1 cellular context compared by ENCODE assay signal in the genomic region with DNA sequence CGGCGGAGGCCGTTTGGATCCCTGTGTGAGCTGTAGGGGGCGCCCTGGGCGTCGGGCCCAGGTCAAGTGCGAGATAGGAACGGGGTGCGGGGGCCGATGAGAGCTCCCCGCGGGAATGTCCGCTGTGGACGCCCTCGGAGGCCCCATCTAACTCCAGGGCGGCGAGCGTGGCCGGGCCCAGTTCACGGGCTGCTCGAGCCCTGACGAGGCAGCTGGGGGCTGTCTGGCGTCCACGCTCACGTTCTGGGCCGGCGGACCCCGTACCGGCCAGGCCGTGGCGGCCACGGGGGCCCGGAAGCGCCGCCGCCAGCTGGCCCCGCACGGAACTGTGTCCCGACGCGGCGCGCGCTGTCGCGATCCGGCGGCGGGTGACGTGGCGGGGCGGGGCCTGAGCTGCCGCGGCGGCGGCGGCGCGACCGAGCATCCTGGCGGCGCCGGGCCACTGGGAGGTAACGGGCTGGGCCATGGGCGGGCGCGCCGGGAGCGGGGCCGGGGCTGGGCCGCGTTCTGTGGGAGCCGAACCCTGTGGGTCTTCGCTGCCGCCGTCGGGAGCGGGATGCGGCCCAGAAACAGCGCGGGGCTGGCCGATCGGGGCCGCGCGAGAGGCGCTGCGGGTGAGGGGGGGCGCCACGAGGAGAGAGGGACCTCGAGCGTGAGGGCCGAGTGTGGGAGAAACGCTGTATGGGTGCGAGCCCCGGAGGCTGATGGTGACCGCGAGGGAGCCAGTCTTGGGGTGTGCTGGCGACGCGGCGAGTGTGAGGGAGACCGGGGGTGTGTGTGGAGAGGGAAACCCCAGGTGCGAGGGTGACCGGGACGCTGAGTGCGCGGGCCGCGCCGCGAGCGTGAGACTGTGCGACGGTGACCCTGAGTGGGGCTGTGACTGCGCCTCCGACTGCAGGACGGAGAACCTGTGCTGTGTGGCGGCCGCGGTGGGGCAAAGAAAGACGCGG.
TF ChIP-seq lines count a peak whose summit lies in the region.

A gene (plus strand): TSS at position 399 of the 950 bp plus-strand sequence. CDS start 10,201 bp downstream, outside the sequence.

TF ChIP-seq in GM12878, 131 proteins besides CTCF, POLR2A, EP300 and RAD21 (continued from another document):
- TF ChIP-seq, protein P1, sequence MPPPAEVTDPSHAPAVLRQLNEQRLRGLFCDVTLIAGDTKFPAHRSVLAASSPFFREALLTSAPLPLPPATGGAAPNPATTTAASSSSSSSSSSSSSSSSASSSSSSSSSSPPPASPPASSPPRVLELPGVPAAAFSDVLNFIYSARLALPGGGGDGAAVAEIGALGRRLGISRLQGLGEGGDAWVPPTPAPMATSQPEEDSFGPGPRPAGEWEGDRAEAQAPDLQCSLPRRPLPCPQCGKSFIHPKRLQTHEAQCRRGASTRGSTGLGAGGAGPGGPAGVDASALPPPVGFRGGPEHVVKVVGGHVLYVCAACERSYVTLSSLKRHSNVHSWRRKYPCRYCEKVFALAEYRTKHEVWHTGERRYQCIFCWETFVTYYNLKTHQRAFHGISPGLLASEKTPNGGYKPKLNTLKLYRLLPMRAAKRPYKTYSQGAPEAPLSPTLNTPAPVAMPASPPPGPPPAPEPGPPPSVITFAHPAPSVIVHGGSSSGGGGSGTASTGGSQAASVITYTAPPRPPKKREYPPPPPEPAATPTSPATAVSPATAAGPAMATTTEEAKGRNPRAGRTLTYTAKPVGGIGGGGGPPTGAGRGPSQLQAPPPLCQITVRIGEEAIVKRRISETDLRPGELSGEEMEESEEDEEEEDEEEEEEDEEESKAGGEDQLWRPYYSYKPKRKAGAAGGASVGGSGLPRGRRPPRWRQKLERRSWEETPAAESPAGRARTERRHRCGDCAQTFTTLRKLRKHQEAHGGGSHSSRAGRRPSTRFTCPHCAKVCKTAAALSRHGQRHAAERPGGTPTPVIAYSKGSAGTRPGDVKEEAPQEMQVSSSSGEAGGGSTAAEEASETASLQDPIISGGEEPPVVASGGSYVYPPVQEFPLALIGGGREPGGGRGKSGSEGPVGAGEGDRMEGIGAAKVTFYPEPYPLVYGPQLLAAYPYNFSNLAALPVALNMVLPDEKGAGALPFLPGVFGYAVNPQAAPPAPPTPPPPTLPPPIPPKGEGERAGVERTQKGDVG (CRISPR knock-in tag; IDR thresholded peaks at IDR 0.05): no peak
- TF ChIP-seq SUZ12 (IDR thresholded peaks at IDR 0.05; ENCODE audit: unreplicated experiment): no peak
- no peak for TF ChIP-seq NR2C2 (IDR thresholded peaks at IDR 0.05; ENCODE audit: borderline replicate concordance, control insufficient read depth, insufficient read length, low read depth)
- peak; percentile 4; the same call in 1 of the 2 replicates for TF ChIP-seq MXI1 (IDR thresholded peaks at IDR 0.05; ENCODE audit: low read depth, low read length)
- peak; percentile 75 for TF ChIP-seq NR2F1 (conservative IDR thresholded peaks at IDR 0.05)
- TF ChIP-seq IRF4 (IDR thresholded peaks at IDR 0.05; ENCODE audit: low read depth, low read length): no peak
- TF ChIP-seq PAX5 (IDR thresholded peaks at IDR 0.05; ENCODE audit: borderline replicate concordance, low read depth, low read length): 0 out of 2 replicates have a peak, but pooled peaks have one; percentile 4
- TF ChIP-seq YY1 (IDR thresholded peaks at IDR 0.05; ENCODE audit: low read depth, low read length): 0 out of 2 replicates have a peak, but pooled peaks have one; percentile 42
- peak; percentile 92 for TF ChIP-seq LARP7 (IDR thresholded peaks at IDR 0.05)
- 0 out of 2 replicates have a peak, but pooled peaks have one; percentile 14 for TF ChIP-seq TARDBP (IDR thresholded peaks at IDR 0.05; ENCODE audit: borderline replicate concordance)
- TF ChIP-seq, protein P2, sequence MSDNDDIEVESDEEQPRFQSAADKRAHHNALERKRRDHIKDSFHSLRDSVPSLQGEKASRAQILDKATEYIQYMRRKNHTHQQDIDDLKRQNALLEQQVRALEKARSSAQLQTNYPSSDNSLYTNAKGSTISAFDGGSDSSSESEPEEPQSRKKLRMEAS (IDR thresholded peaks at IDR 0.05; ENCODE audit: low read depth, low read length): 0 out of 2 replicates have a peak, but pooled peaks have one; percentile 47
- TF ChIP-seq ETV6 (conservative IDR thresholded peaks at IDR 0.05 in 1 of 2, IDR thresholded peaks at IDR 0.05 in 1 of 2; ENCODE audit: borderline replicate concordance in 1 of 2, low read depth in 1 of 2): no peak
- no peak for TF ChIP-seq ZNF274 (IDR thresholded peaks at IDR 0.05; ENCODE audit: insufficient read depth, insufficient read length)
- TF ChIP-seq IKZF1 (conservative IDR thresholded peaks at IDR 0.05): peak; percentile 91
- TF ChIP-seq ZBED1 (IDR thresholded peaks at IDR 0.05; ENCODE audit: borderline replicate concordance): peak; percentile 95
- peak; percentile 85 for TF ChIP-seq MYC (IDR thresholded peaks at IDR 0.05; ENCODE audit: insufficient read depth, insufficient read length, insufficient replicate concordance, low read length, severe bottlenecking)
- no peak for TF ChIP-seq NRF1 (conservative IDR thresholded peaks at IDR 0.05; ENCODE audit: low read depth, low read length)
- TF ChIP-seq, protein P3, sequence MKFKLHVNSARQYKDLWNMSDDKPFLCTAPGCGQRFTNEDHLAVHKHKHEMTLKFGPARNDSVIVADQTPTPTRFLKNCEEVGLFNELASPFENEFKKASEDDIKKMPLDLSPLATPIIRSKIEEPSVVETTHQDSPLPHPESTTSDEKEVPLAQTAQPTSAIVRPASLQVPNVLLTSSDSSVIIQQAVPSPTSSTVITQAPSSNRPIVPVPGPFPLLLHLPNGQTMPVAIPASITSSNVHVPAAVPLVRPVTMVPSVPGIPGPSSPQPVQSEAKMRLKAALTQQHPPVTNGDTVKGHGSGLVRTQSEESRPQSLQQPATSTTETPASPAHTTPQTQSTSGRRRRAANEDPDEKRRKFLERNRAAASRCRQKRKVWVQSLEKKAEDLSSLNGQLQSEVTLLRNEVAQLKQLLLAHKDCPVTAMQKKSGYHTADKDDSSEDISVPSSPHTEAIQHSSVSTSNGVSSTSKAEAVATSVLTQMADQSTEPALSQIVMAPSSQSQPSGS (IDR thresholded peaks at IDR 0.05; ENCODE audit: low read length): no peak
- TF ChIP-seq, protein P4, sequence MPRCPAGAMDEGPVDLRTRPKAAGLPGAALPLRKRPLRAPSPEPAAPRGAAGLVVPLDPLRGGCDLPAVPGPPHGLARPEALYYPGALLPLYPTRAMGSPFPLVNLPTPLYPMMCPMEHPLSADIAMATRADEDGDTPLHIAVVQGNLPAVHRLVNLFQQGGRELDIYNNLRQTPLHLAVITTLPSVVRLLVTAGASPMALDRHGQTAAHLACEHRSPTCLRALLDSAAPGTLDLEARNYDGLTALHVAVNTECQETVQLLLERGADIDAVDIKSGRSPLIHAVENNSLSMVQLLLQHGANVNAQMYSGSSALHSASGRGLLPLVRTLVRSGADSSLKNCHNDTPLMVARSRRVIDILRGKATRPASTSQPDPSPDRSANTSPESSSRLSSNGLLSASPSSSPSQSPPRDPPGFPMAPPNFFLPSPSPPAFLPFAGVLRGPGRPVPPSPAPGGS (IDR thresholded peaks at IDR 0.05; ENCODE audit: borderline replicate concordance, insufficient read depth, low read depth, low read length, poor library complexity, severe bottlenecking): peak; percentile 21
- peak; percentile 74 for TF ChIP-seq DPF2 (IDR thresholded peaks at IDR 0.05)
- TF ChIP-seq CREM (IDR thresholded peaks at IDR 0.05; ENCODE audit: low read depth): peak; percentile 45; the same call in 1 of the 2 replicates
- peak; percentile 74; the same call in 1 of the 2 replicates for TF ChIP-seq RB1 (IDR thresholded peaks at IDR 0.05; ENCODE audit: borderline replicate concordance)
- no peak for TF ChIP-seq POLR2AphosphoS5 (IDR thresholded peaks at IDR 0.05; ENCODE audit: low read length)
- TF ChIP-seq TCF3 (IDR thresholded peaks at IDR 0.05; ENCODE audit: borderline replicate concordance, insufficient read depth, low read depth, low read length): peak; percentile 45; the same call in 1 of the 2 replicates
- TF ChIP-seq RELA (IDR thresholded peaks at IDR 0.05; ENCODE audit: borderline replicate concordance, partially characterized antibody): no peak
- peak; percentile 58 for TF ChIP-seq EED (IDR thresholded peaks at IDR 0.05; ENCODE audit: low read depth)
- peak; percentile 39 to 78; a peak in 3 of 4 replicates for TF ChIP-seq BHLHE40 (IDR thresholded peaks at IDR 0.05; ENCODE audit: borderline replicate concordance in 1 of 2, low read depth in 2 of 2, low read length in 1 of 2)
- TF ChIP-seq NBN (IDR thresholded peaks at IDR 0.05): peak; percentile 20
- peak in 1 of 2 experiments; percentile 78; a peak in 2 of 3 replicates for TF ChIP-seq EGR1 (IDR thresholded peaks at IDR 0.05; ENCODE audit: borderline replicate concordance in 1 of 2, low read depth in 2 of 2, low read length in 2 of 2)
- peak; percentile 67 for TF ChIP-seq SIN3A (IDR thresholded peaks at IDR 0.05; ENCODE audit: low read depth, low read length)
- no peak for TF ChIP-seq WRNIP1 (IDR thresholded peaks at IDR 0.05; ENCODE audit: borderline replicate concordance, low read depth, low read length)
- peak; percentile 88; the same call in 1 of the 2 replicates for TF ChIP-seq HDGF (IDR thresholded peaks at IDR 0.05)
- TF ChIP-seq, protein P5, sequence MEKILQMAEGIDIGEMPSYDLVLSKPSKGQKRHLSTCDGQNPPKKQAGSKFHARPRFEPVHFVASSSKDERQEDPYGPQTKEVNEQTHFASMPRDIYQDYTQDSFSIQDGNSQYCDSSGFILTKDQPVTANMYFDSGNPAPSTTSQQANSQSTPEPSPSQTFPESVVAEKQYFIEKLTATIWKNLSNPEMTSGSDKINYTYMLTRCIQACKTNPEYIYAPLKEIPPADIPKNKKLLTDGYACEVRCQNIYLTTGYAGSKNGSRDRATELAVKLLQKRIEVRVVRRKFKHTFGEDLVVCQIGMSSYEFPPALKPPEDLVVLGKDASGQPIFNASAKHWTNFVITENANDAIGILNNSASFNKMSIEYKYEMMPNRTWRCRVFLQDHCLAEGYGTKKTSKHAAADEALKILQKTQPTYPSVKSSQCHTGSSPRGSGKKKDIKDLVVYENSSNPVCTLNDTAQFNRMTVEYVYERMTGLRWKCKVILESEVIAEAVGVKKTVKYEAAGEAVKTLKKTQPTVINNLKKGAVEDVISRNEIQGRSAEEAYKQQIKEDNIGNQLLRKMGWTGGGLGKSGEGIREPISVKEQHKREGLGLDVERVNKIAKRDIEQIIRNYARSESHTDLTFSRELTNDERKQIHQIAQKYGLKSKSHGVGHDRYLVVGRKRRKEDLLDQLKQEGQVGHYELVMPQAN (conservative IDR thresholded peaks at IDR 0.05): peak; percentile 75
- TF ChIP-seq ZNF207 (IDR thresholded peaks at IDR 0.05; ENCODE audit: borderline replicate concordance): no peak
- no peak for TF ChIP-seq RFX5 (IDR thresholded peaks at IDR 0.05; ENCODE audit: low read depth, low read length)
- TF ChIP-seq MEF2A (IDR thresholded peaks at IDR 0.05; ENCODE audit: insufficient read depth, low read depth, low read length): no peak
- peak; percentile 51; the same call in 1 of the 3 replicates for TF ChIP-seq POU2F2 (IDR thresholded peaks at IDR 0.05; ENCODE audit: borderline replicate concordance, low read depth, low read length)
- TF ChIP-seq, protein P6, sequence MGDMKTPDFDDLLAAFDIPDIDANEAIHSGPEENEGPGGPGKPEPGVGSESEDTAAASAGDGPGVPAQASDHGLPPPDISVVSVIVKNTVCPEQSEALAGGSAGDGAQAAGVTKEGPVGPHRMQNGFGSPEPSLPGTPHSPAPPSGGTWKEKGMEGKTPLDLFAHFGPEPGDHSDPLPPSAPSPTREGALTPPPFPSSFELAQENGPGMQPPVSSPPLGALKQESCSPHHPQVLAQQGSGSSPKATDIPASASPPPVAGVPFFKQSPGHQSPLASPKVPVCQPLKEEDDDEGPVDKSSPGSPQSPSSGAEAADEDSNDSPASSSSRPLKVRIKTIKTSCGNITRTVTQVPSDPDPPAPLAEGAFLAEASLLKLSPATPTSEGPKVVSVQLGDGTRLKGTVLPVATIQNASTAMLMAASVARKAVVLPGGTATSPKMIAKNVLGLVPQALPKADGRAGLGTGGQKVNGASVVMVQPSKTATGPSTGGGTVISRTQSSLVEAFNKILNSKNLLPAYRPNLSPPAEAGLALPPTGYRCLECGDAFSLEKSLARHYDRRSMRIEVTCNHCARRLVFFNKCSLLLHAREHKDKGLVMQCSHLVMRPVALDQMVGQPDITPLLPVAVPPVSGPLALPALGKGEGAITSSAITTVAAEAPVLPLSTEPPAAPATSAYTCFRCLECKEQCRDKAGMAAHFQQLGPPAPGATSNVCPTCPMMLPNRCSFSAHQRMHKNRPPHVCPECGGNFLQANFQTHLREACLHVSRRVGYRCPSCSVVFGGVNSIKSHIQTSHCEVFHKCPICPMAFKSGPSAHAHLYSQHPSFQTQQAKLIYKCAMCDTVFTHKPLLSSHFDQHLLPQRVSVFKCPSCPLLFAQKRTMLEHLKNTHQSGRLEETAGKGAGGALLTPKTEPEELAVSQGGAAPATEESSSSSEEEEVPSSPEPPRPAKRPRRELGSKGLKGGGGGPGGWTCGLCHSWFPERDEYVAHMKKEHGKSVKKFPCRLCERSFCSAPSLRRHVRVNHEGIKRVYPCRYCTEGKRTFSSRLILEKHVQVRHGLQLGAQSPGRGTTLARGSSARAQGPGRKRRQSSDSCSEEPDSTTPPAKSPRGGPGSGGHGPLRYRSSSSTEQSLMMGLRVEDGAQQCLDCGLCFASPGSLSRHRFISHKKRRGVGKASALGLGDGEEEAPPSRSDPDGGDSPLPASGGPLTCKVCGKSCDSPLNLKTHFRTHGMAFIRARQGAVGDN (IDR thresholded peaks at IDR 0.05): peak; percentile 41; the same call in 1 of the 2 replicates
- TF ChIP-seq ZNF217 (IDR thresholded peaks at IDR 0.05): 0 out of 2 replicates have a peak, but pooled peaks have one; percentile 68
- TF ChIP-seq CBX5 (IDR thresholded peaks at IDR 0.05; ENCODE audit: low read depth): 0 out of 2 replicates have a peak, but pooled peaks have one; percentile 38
- TF ChIP-seq MEF2B (IDR thresholded peaks at IDR 0.05; ENCODE audit: partially characterized antibody, poor library complexity, severe bottlenecking): peak; percentile 52
- no peak for TF ChIP-seq FOXM1 (IDR thresholded peaks at IDR 0.05; ENCODE audit: low read depth, low read length)
- TF ChIP-seq NR2C1 (IDR thresholded peaks at IDR 0.05): 0 out of 2 replicates have a peak, but pooled peaks have one; percentile 17
- no peak for TF ChIP-seq SREBF1 (IDR thresholded peaks at IDR 0.05; ENCODE audit: low read length)
- TF ChIP-seq FOXK2 (IDR thresholded peaks at IDR 0.05): no peak
- TF ChIP-seq SMARCA5 (IDR thresholded peaks at IDR 0.05): peak; percentile 94
- peak; percentile 58 for TF ChIP-seq SMC3 (IDR thresholded peaks at IDR 0.05; ENCODE audit: borderline replicate concordance, low read length)
- TF ChIP-seq, protein P7, sequence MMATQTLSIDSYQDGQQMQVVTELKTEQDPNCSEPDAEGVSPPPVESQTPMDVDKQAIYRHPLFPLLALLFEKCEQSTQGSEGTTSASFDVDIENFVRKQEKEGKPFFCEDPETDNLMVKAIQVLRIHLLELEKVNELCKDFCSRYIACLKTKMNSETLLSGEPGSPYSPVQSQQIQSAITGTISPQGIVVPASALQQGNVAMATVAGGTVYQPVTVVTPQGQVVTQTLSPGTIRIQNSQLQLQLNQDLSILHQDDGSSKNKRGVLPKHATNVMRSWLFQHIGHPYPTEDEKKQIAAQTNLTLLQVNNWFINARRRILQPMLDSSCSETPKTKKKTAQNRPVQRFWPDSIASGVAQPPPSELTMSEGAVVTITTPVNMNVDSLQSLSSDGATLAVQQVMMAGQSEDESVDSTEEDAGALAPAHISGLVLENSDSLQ (IDR thresholded peaks at IDR 0.05): peak; percentile 4; the same call in 1 of the 2 replicates
- TF ChIP-seq CHD2 (IDR thresholded peaks at IDR 0.05; ENCODE audit: borderline replicate concordance, low read depth, low read length): peak; percentile 61; the same call in 1 of the 2 replicates
- peak; percentile 45; the same call in 1 of the 2 replicates for TF ChIP-seq CREB1 (IDR thresholded peaks at IDR 0.05; ENCODE audit: low read depth)
